In the genomic region with DNA sequence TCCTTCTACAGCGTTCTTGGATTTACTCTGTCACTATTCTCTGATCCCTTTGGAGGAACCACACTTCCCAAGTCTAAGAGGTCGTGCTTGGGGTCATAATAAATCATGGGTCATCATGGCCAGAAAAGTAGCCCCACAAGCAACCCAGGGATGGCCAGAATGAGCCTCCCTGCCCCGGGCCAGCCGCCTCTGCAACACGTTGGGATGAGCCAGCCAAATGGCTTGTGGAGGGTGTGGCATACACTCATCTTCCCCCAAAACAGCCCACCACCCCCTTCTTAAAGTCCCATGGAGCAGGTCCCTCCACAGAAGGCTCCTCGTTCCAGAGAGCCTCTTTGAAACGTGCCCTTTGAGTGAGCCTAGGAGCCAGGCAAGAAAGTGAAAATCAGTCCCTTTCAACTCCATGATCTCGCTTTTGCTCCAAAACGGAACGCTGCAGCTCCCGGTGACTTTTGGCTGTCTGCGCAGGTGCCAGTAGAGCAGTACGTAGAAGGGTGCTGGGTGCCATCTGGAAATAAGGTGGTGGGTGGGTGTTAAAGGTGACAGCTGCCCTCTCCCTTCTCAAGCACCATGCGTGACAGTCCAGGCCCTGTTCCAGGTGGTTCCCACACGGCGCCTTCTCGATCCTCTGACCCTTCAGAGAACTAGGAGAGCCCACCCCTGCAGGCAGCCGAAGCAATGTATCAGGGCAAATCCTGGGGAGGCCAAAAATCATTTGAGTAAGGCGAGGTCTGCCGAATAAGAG, we compare ENCODE assay signal across 26 cellular contexts. TPM values are rescaled to one million over a fixed set of nuclear protein-coding genes. Genes with fewer than 3 reads are reported as not detected.
DNase-seq lines count a peak whose midpoint lies in the region; ATAC-seq, FAIRE-seq and TF ChIP-seq lines count a peak whose summit lies in the region.
"Had no signal": no experiment of that assay in that cellular context is flagged by ENCODE, and none has a peak within 500 bp of the region (broad histone marks: within the 10 kb centered on the region; RNA-seq: fewer than 3 reads in every experiment).

No MANE protein-coding gene starts in this region.

- H3K27me3 ChIP-seq in SJCRH30 (no peaks in the 10 kb centered on the region), esophagus squamous epithelium (no peaks in the 10 kb centered on the region), neuronal stem cell (ENCODE audit: control insufficient read depth in 3 of 3, insufficient read depth in 3 of 3, low read depth in 1 of 3, low read length in 3 of 3) (no peaks in the 10 kb centered on the region), stomach (no peaks in the 10 kb centered on the region)
- H3K27me3 ChIP-seq: foreskin keratinocyte, tibial nerve had no signal

- H3K4me1 Mint-ChIP-seq in activated CD8-positive, alpha-beta memory T cell treated with anti-CD3 and anti-CD28 coated beads, Interleukin-2, amount 10 ng/mL, durations not matched to agents 7 days and 5 days: peaks cover 24% of the 10 kb centered on the region

- H3K4me2 ChIP-seq in neuronal stem cell (ENCODE audit: insufficient read depth, low read length, poor library complexity, severe bottlenecking): no peak overlapping the region

- no peak overlapping the region for H3K4ac ChIP-seq in neuronal stem cell (ENCODE audit: low read length)

- H3K18ac ChIP-seq in neuronal stem cell (ENCODE audit: low read length): peak overlapping the region; percentile 4

- no peak for TF ChIP-seq CTCF in esophagus squamous epithelium (IDR thresholded peaks at IDR 0.05)
- TF ChIP-seq CTCF in stomach (IDR thresholded peaks at IDR 0.05): no peak

- peak overlapping the region; percentile 68; the same call in 1 of the 2 replicates for H3K27ac ChIP-seq in SJCRH30
- peak overlapping the region in 3 of 4 donors; percentile 34 to 74 (median 42) for H3K27ac ChIP-seq in esophagus squamous epithelium
- H3K27ac ChIP-seq in neuronal stem cell (replicated peaks; ENCODE audit: low read length): no peak overlapping the region
- H3K27ac ChIP-seq in stomach: peak overlapping the region in 3 of 5 donors; percentile 79 to 82 (median 82)
- H3K27ac ChIP-seq: foreskin keratinocyte had no signal

- no peaks in the 10 kb centered on the region for H3K27me3 Mint-ChIP-seq in activated CD8-positive, alpha-beta memory T cell treated with anti-CD3 and anti-CD28 coated beads, Interleukin-2, amount 10 ng/mL, durations not matched to agents 7 days and 5 days
- H3K27me3 Mint-ChIP-seq: activated CD4-positive, alpha-beta T cell treated with anti-CD3 and anti-CD28 coated beads, Interleukin-2, amount 10 ng/mL, durations not matched to agents 7 days and 5 days; activated T-helper 17 cell treated with anti-CD3 and anti-CD28 coated beads, Interleukin-2, amount 50 U/mL, for 72 hours; CD4-positive, alpha-beta T cell; stimulated activated naive CD8-positive, alpha-beta T cell treated with anti-CD3 and anti-CD28 coated beads, Interleukin-15, Interleukin-2, amounts not matched to agents 100 ng/mL and 50 ng/mL, for 24 hours had no signal

- H3K9me3 ChIP-seq in SJCRH30 (replicated peaks): no peaks in the 10 kb centered on the region
- H3K9me3 ChIP-seq in esophagus squamous epithelium: no peaks in the 10 kb centered on the region
- peaks cover 0 to 4% of the 10 kb centered on the region in 2 donors for H3K9me3 ChIP-seq in neuronal stem cell (replicated peaks in 1 of 2; ENCODE audit: control insufficient read depth in 2 of 2, insufficient read depth in 1 of 2, low read depth in 1 of 2, low read length in 2 of 2)
- H3K9me3 ChIP-seq in stomach: no peaks in the 10 kb centered on the region
- H3K9me3 ChIP-seq: mucosa of descending colon, tibial nerve had no signal

- no peak overlapping the region for H3K9ac ChIP-seq in neuronal stem cell (ENCODE audit: low read depth, low read length, poor library complexity)

- no peaks in the 10 kb centered on the region for H3K79me1 ChIP-seq in neuronal stem cell (ENCODE audit: low read depth, low read length)

- peak overlapping the region; percentile 33 for H2BK12ac ChIP-seq in neuronal stem cell (ENCODE audit: low read length)

- CTCF ChIA-PET in activated CD8-positive, alpha-beta memory T cell treated with anti-CD3 and anti-CD28 coated beads, Interleukin-2, amount 10 ng/mL, durations not matched to agents 7 days and 5 days (lab: Charles Lee): no interaction called here

- intact Hi-C loops in esophagus squamous epithelium (cut with DNase I): no loop called here
- intact Hi-C loops in stomach (cut with DNase I; ENCODE audit: low total_unique reads): no loop called here

- no peak overlapping the region for H3K4me3 Mint-ChIP-seq in activated CD8-positive, alpha-beta memory T cell treated with anti-CD3 and anti-CD28 coated beads, Interleukin-2, amount 10 ng/mL, durations not matched to agents 7 days and 5 days
- H3K4me3 Mint-ChIP-seq: activated CD4-positive, alpha-beta T cell treated with anti-CD3 and anti-CD28 coated beads, Interleukin-2, amount 10 ng/mL, durations not matched to agents 7 days and 5 days; activated T-helper 17 cell treated with anti-CD3 and anti-CD28 coated beads, Interleukin-2, amount 50 U/mL, for 72 hours; CD4-positive, alpha-beta T cell; neural crest cell; stimulated activated naive CD8-positive, alpha-beta T cell treated with anti-CD3 and anti-CD28 coated beads, Interleukin-15, Interleukin-2, amounts not matched to agents 100 ng/mL and 50 ng/mL, for 24 hours had no signal

- H3K4me3 ChIP-seq in SJCRH30 (no peak overlapping the region), esophagus squamous epithelium (no peak overlapping the region), neuronal stem cell (ENCODE audit: low read length in 2 of 2) (no peak overlapping the region), stomach (no peak overlapping the region)
- H3K4me3 ChIP-seq: mucosa of descending colon, tibial nerve had no signal

- H3K4me1 ChIP-seq in SJCRH30 (peaks cover 37% of the 10 kb centered on the region), esophagus squamous epithelium (peaks cover 24 to 83% (median 30%) of the 10 kb centered on the region in 3 donors), neuronal stem cell (ENCODE audit: control insufficient read depth in 2 of 2, insufficient read depth in 1 of 2, low read depth in 1 of 2, low read length in 2 of 2) (peaks cover 14 to 16% of the 10 kb centered on the region in 2 donors), stomach (peaks cover 31 to 63% (median 46%) of the 10 kb centered on the region in 4 donors)

- no peak for FAIRE-seq in RCC 7860 (lab: Jason Lieb, UNC)
- FAIRE-seq: GM19239 had no signal

- H2BK5ac ChIP-seq in neuronal stem cell (ENCODE audit: low read length): no peak overlapping the region

- H2AFZ ChIP-seq in neuronal stem cell (ENCODE audit: low read length): no peak overlapping the region

- no peaks in the 10 kb centered on the region for H3K36me3 ChIP-seq in SJCRH30
- no peaks in the 10 kb centered on the region for H3K36me3 ChIP-seq in esophagus squamous epithelium
- H3K36me3 ChIP-seq in neuronal stem cell (replicated peaks in 1 of 2; ENCODE audit: control insufficient read depth in 2 of 2, insufficient read depth in 2 of 2, low read length in 2 of 2): peaks cover 0 to 5% of the 10 kb centered on the region in 2 donors
- no peaks in the 10 kb centered on the region for H3K36me3 ChIP-seq in stomach
- H3K36me3 ChIP-seq: tibial nerve had no signal

- H3K9me3 Mint-ChIP-seq in activated CD8-positive, alpha-beta memory T cell treated with anti-CD3 and anti-CD28 coated beads, Interleukin-2, amount 10 ng/mL, durations not matched to agents 7 days and 5 days (ENCODE audit: low read depth): no peaks in the 10 kb centered on the region
- H3K9me3 Mint-ChIP-seq: activated CD4-positive, alpha-beta T cell treated with anti-CD3 and anti-CD28 coated beads, Interleukin-2, amount 10 ng/mL, durations not matched to agents 7 days and 5 days; activated naive CD4-positive, alpha-beta T cell treated with anti-CD3 and anti-CD28 coated beads, Interleukin-2, amount 50 U/mL, for 72 hours; activated T-helper 17 cell treated with anti-CD3 and anti-CD28 coated beads, Interleukin-2, amount 50 U/mL, for 72 hours; CD4-positive, alpha-beta T cell; neural crest cell; stimulated activated naive CD8-positive, alpha-beta T cell treated with anti-CD3 and anti-CD28 coated beads, Interleukin-15, Interleukin-2, amounts not matched to agents 100 ng/mL and 50 ng/mL, for 24 hours had no signal

- H3K23ac ChIP-seq in neuronal stem cell (ENCODE audit: low read depth, low read length, poor library complexity): no peak overlapping the region

- H3K14ac ChIP-seq in neuronal stem cell (ENCODE audit: low read length): no peak overlapping the region

- H4K8ac ChIP-seq in neuronal stem cell (ENCODE audit: low read depth, low read length): no peak overlapping the region

- no peak overlapping the region for H4K91ac ChIP-seq in neuronal stem cell (ENCODE audit: low read depth, low read length, poor library complexity)

- H2BK120ac ChIP-seq in neuronal stem cell (ENCODE audit: low read depth, low read length): no peak overlapping the region

- TF ChIP-seq EP300 in stomach (IDR thresholded peaks at IDR 0.05): no peak

- no peaks in the 10 kb centered on the region for H3K36me3 Mint-ChIP-seq in activated CD8-positive, alpha-beta memory T cell treated with anti-CD3 and anti-CD28 coated beads, Interleukin-2, amount 10 ng/mL, durations not matched to agents 7 days and 5 days
- H3K36me3 Mint-ChIP-seq: activated naive CD4-positive, alpha-beta T cell treated with anti-CD3 and anti-CD28 coated beads, Interleukin-2, amount 50 U/mL, for 72 hours had no signal

- DNase-seq in SJCRH30: no peak
- DNase-seq in esophagus squamous epithelium (lab: John Stamatoyannopoulos, UW): no peak
- no peak for DNase-seq in neuronal stem cell (ENCODE audit: low spot score)
- no peak for DNase-seq in stomach
- no peak for DNase-seq in activated CD8-positive, alpha-beta memory T cell treated with anti-CD3 and anti-CD28 coated beads, Interleukin-2, amount 10 ng/mL, durations not matched to agents 7 days and 5 days
- no peak for DNase-seq in RCC 7860 (ENCODE audit: low spot score)
- DNase-seq: activated CD4-positive, alpha-beta T cell treated with anti-CD3 and anti-CD28 coated beads, Interleukin-2, amount 10 ng/mL, durations not matched to agents 7 days and 5 days; CD4-positive, alpha-beta T cell; erythroblast; foreskin keratinocyte; NCI-H1105 treated with DMSO at 0.1 percent for 48 hours; NCI-H2029 treated with DMSO at 0.1 percent for 48 hours; NCI-H345; Right ventricle myocardium superior; stimulated activated CD4-positive, alpha-beta T cell treated with anti-CD3 and anti-CD28 coated beads, Interleukin-12 subunit alpha, Interleukin-12 subunit beta, amount 100 ng/mL, for 4 hours; SW 1271; T1000 had no signal

- no peak overlapping the region for H3K27ac Mint-ChIP-seq in activated CD8-positive, alpha-beta memory T cell treated with anti-CD3 and anti-CD28 coated beads, Interleukin-2, amount 10 ng/mL, durations not matched to agents 7 days and 5 days
- H3K27ac Mint-ChIP-seq: CD4-positive, alpha-beta T cell; stimulated activated naive CD8-positive, alpha-beta T cell treated with anti-CD3 and anti-CD28 coated beads, Interleukin-15, Interleukin-2, amounts not matched to agents 100 ng/mL and 50 ng/mL, for 24 hours had no signal

- peak overlapping the region; percentile 95 for H2BK15ac ChIP-seq in neuronal stem cell (ENCODE audit: low read length)

- TF ChIP-seq POLR2A in esophagus squamous epithelium (IDR thresholded peaks at IDR 0.05) (no peak), stomach (IDR thresholded peaks at IDR 0.05) (no peak)

- WGBS in esophagus squamous epithelium, 2 donors: 81 to 85% methylated on average over 5 to 6 of the region's 20 CpGs
- WGBS in neuronal stem cell (ENCODE audit: extremely low coverage in 2 of 2, insufficient read length in 2 of 2, insufficient replicate concordance in 1 of 2), 2 donors: no CpG with 5 or more reads among the region's 20 CpGs
- WGBS in stomach, 5 donors: 90 to 93% (median 92%) methylated on average over 20 of the region's 20 CpGs

- H2AK5ac ChIP-seq in neuronal stem cell (ENCODE audit: low read depth, low read length): peak overlapping the region; percentile 76

- ATAC-seq in activated CD8-positive, alpha-beta memory T cell treated with anti-CD3 and anti-CD28 coated beads, Interleukin-2, amount 10 ng/mL, durations not matched to agents 7 days and 5 days: no peak
- ATAC-seq in HG02759 (IDR thresholded peaks at IDR 0.05; ENCODE audit: unreplicated experiment) (no peak), GM21717 (IDR thresholded peaks at IDR 0.05; ENCODE audit: unreplicated experiment) (no peak)
- ATAC-seq: activated naive CD4-positive, alpha-beta T cell treated with anti-CD3 and anti-CD28 coated beads, Interleukin-2, amount 50 U/mL, for 72 hours; activated T-helper 17 cell treated with anti-CD3 and anti-CD28 coated beads, Interleukin-2, amount 50 U/mL, for 72 hours; foreskin keratinocyte; mucosa of descending colon had no signal

RNA-seq across cellular contexts. Expression of gene FOSL2, which starts 48.5 kb away (rescaled TPM):
- 30.0 and 30.7 TPM in 2 replicates for total RNA-seq in SJCRH30 (2014; rRNA removed; shearing (Covaris generic))
- total RNA-seq in esophagus squamous epithelium: 100 to 1,000 TPM; 100 to 234 (median 144) TPM
- 6.6 TPM for polyA plus RNA-seq in neuronal stem cell (2013, experiment 1 of 2)
- 6.6 TPM for polyA plus RNA-seq in neuronal stem cell (2013, experiment 2 of 2)
- total RNA-seq in stomach: 100 to 1,000 TPM in 3 of 5 donors, 10 to 100 TPM in 2; 50.1 to 227 (median 113) TPM
- polyA plus RNA-seq in stomach: 10 to 100 TPM; 24.4 to 40.8 (median 27.6) TPM
- 10 to 100 TPM; 56.2 to 75.7 TPM for total RNA-seq in activated CD8-positive, alpha-beta memory T cell treated with anti-CD3 and anti-CD28 coated beads, Interleukin-2, amount 10 ng/mL, durations not matched to agents 7 days and 5 days
